In the genomic region with DNA sequence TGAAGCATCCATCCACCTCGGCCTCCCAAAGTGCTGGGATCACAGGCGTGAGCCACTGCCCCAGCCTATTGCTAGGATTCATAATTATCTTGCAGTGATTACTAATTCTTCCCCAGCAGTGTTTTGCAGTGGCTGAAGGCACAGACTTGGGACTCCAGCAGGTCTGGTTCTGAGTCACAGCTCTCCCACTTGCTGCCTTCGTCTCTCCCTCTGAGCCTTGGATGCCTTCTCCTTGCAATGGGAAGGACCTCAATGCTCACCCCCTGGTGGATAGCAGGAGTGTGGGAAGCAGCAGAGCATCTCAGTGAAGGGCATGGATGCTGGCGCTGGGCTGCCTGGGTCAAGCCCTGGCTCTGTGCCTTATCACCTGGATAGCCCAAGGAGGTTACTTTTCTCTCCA, we compare ENCODE assay signal across 23 cellular contexts. TPM values are rescaled to one million over a fixed set of nuclear protein-coding genes. Genes with fewer than 3 reads are reported as not detected.
DNase-seq lines count a peak whose midpoint lies in the region; ATAC-seq, FAIRE-seq and TF ChIP-seq lines count a peak whose summit lies in the region.
"Had no signal": no experiment of that assay in that cellular context is flagged by ENCODE, and none has a peak within 500 bp of the region (broad histone marks: within the 10 kb centered on the region; RNA-seq: fewer than 3 reads in every experiment).

No MANE protein-coding gene starts in this region.

- no peaks in the 10 kb centered on the region for H3K79me2 ChIP-seq in H9 (ENCODE audit: insufficient read depth, low read length)
- H3K79me2 ChIP-seq in H1 (ENCODE audit: control insufficient read depth in 1 of 2, insufficient read depth in 2 of 2, low read length in 2 of 2), result no peaks in the 10 kb centered on the region

- H3K4me3 ChIP-seq in H1 (ENCODE audit: extremely low read depth in 1 of 4, insufficient read depth in 2 of 4, low read depth in 3 of 4, low read length in 4 of 4), result no peak overlapping the region
- H3K4me3 ChIP-seq: smooth muscle cell, thoracic aorta had no signal

- H3K4me1 ChIP-seq in H9 (ENCODE audit: insufficient read depth, low read length) (no peaks in the 10 kb centered on the region), H1 (replicated peaks in 1 of 4; ENCODE audit: control insufficient read depth in 3 of 4, insufficient read depth in 4 of 4, low read length in 3 of 4) (no peaks in the 10 kb centered on the region)

- H2BK15ac ChIP-seq in H9 (ENCODE audit: low read depth, low read length) (0 out of 2 replicates have a peak overlapping the region, but pooled peaks have one; percentile 52), H1 (ENCODE audit: low read length) (no peak overlapping the region)

- H2BK12ac ChIP-seq in H9 (ENCODE audit: insufficient read length, low read depth, low read length) (no peak overlapping the region), H1 (ENCODE audit: low read depth, low read length) (no peak overlapping the region)

- no peak for TF ChIP-seq POLR2A in H1 (IDR thresholded peaks at IDR 0.05; ENCODE audit: control extremely low read depth in 1 of 2, low read depth in 2 of 2, low read length in 2 of 2)

- no peaks in the 10 kb centered on the region for H3K23me2 ChIP-seq in H9 (ENCODE audit: insufficient read length, low read depth, low read length, poor library complexity, severe bottlenecking)
- no peaks in the 10 kb centered on the region for H3K23me2 ChIP-seq in H1 (ENCODE audit: low read depth, low read length)

- POLR2A ChIA-PET in H1 (lab: Charles Lee; ENCODE audit: partially characterized antibody), result no interaction called here
- POLR2A ChIA-PET in activated CD4-positive, alpha-beta T cell treated with anti-CD3 and anti-CD28 coated beads for 36 hours (lab: Charles Lee), result no interaction called here

- H3K9me3 ChIP-seq in H9 (ENCODE audit: control insufficient read depth, low read depth, low read length) (no peaks in the 10 kb centered on the region), H1 (ENCODE audit: insufficient read depth in 2 of 2, low read depth in 1 of 2, low read length in 1 of 2) (peaks cover 0 to 1% of the 10 kb centered on the region in 2 experiments; a peak in 1 of 4 replicates)
- H3K9me3 ChIP-seq: thoracic aorta had no signal

- no peak overlapping the region for H4K91ac ChIP-seq in H9 (ENCODE audit: insufficient read length, low read depth, low read length)
- H4K91ac ChIP-seq in H1 (replicated peaks; ENCODE audit: insufficient read length, low read length), result no peak overlapping the region

- no peak for ATAC-seq in activated CD4-positive, alpha-beta T cell treated with anti-CD3 and anti-CD28 coated beads for 36 hours
- ATAC-seq: activated naive CD4-positive, alpha-beta T cell treated with anti-CD3 and anti-CD28 coated beads, Interleukin-2, amount 50 U/mL, for 72 hours; CD8-positive, alpha-beta T cell had no signal

- no peak for TF ChIP-seq EP300 in H1 (IDR thresholded peaks at IDR 0.05; ENCODE audit: borderline replicate concordance in 1 of 2, low read depth in 2 of 2, low read length in 2 of 2)

- H4K8ac ChIP-seq in H9 (replicated peaks; ENCODE audit: insufficient read length, low read depth, low read length), result no peak overlapping the region
- no peak overlapping the region for H4K8ac ChIP-seq in H1 (ENCODE audit: extremely low read depth, insufficient read depth, low read length)

- no peak overlapping the region for H3K4me2 ChIP-seq in H9 (ENCODE audit: insufficient read depth, insufficient read length, low read length)
- no peak overlapping the region for H3K4me2 ChIP-seq in H1 (ENCODE audit: insufficient read depth in 1 of 2, low read depth in 2 of 2, low read length in 2 of 2)
- H3K4me2 ChIP-seq: smooth muscle cell had no signal

- no peak overlapping the region for H4K5ac ChIP-seq in H9 (ENCODE audit: insufficient read length, low read depth, low read length)
- H4K5ac ChIP-seq in H1 (ENCODE audit: insufficient read length, low read depth, low read length), result no peak overlapping the region

- no peaks in the 10 kb centered on the region for H3K27me3 ChIP-seq in H9 (ENCODE audit: insufficient read depth, low read length)
- no peaks in the 10 kb centered on the region for H3K27me3 ChIP-seq in H1 (replicated peaks in 1 of 4; ENCODE audit: control insufficient read depth in 3 of 4, extremely low read depth in 1 of 4, insufficient read depth in 3 of 4, low read length in 3 of 4)

- H3K27me3 Mint-ChIP-seq in H9 (ENCODE audit: low read depth) (peaks cover 21% of the 10 kb centered on the region), progenitor cell of endocrine pancreas (peaks cover 33% of the 10 kb centered on the region)
- H3K27me3 Mint-ChIP-seq in activated naive CD8-positive, alpha-beta T cell treated with anti-CD3 and anti-CD28 coated beads for 36 hours, result peaks cover 4% of the 10 kb centered on the region
- H3K27me3 Mint-ChIP-seq in activated CD4-positive, alpha-beta T cell treated with anti-CD3 and anti-CD28 coated beads for 36 hours, result no peaks in the 10 kb centered on the region

- H4K20me1 ChIP-seq in H9 (ENCODE audit: control insufficient read depth, insufficient read depth, insufficient read length) (no peaks in the 10 kb centered on the region), H1 (replicated peaks in 1 of 2; ENCODE audit: control insufficient read depth in 1 of 2, insufficient read depth in 2 of 2, low read length in 2 of 2) (no peaks in the 10 kb centered on the region)

- TF ChIP-seq RAD21 in H1 (IDR thresholded peaks at IDR 0.05 in 1 of 2, conservative IDR thresholded peaks at IDR 0.05 in 1 of 2; ENCODE audit: low read depth in 2 of 2, low read length in 2 of 2), result 0 out of 4 replicates have a peak, but pooled peaks of 1 of the 2 experiments have one; percentile 11

- no peak overlapping the region for H2BK120ac ChIP-seq in H9 (ENCODE audit: low read depth, low read length, poor library complexity, severe bottlenecking)
- no peak overlapping the region for H2BK120ac ChIP-seq in H1 (replicated peaks; ENCODE audit: low read depth, low read length)

- FAIRE-seq in H1 (lab: Jason Lieb, UNC), result no peak
- FAIRE-seq: astrocyte, GM12891, TTC549 had no signal

- CTCF ChIA-PET in H1 (lab: Charles Lee; ENCODE audit: partially characterized antibody), result interaction anchor here (1.3 to 9.7 kb wide), 5 partner anchors 13 to 219 kb away, joined by 3 to 95 read pairs (median 20); a partner anchor contains a TSS
- CTCF ChIA-PET in activated CD4-positive, alpha-beta T cell treated with anti-CD3 and anti-CD28 coated beads for 36 hours (lab: Charles Lee), result interaction anchor here (0.9 kb wide), 1 partner anchor 234 kb away, joined by 3 read pairs; no protein-coding TSS in a partner anchor

- H2BK20ac ChIP-seq in H9 (ENCODE audit: low read depth, low read length, poor library complexity, severe bottlenecking), result no peak overlapping the region
- H2BK20ac ChIP-seq in H1 (ENCODE audit: low read length), result no peak overlapping the region

- TF ChIP-seq CTCF in H9 (conservative IDR thresholded peaks at IDR 0.05) (peak; percentile 24; the same call in 1 of the 3 replicates), H1 (IDR thresholded peaks at IDR 0.05; ENCODE audit: control extremely low read depth in 1 of 3, insufficient read depth in 1 of 3, low read depth in 1 of 3, low read length in 3 of 3) (peak; percentile 12 to 35 (median 29); a peak in 3 of 4 replicates), progenitor cell of endocrine pancreas (IDR thresholded peaks at IDR 0.05; ENCODE audit: unreplicated experiment) (peak; percentile 13)

- H3K27ac Mint-ChIP-seq in H9, result no peak overlapping the region; a peak in 1 of 7 replicates
- no peak overlapping the region for H3K27ac Mint-ChIP-seq in progenitor cell of endocrine pancreas
- no peak overlapping the region for H3K27ac Mint-ChIP-seq in activated naive CD8-positive, alpha-beta T cell treated with anti-CD3 and anti-CD28 coated beads for 36 hours
- H3K27ac Mint-ChIP-seq in activated CD4-positive, alpha-beta T cell treated with anti-CD3 and anti-CD28 coated beads for 36 hours, result no peak overlapping the region
- H3K27ac Mint-ChIP-seq: activated naive CD4-positive, alpha-beta T cell treated with anti-CD3 and anti-CD28 coated beads, Interleukin-2, amount 50 U/mL, for 72 hours; CD8-positive, alpha-beta T cell; IgD-negative memory B cell; memory B cell had no signal

- H3T11ph ChIP-seq in H9 (ENCODE audit: low read length), result no peak overlapping the region

- H3K9ac ChIP-seq in H9 (ENCODE audit: extremely low read depth, insufficient read length, low read length) (no peak overlapping the region), H1 (replicated peaks in 1 of 4; ENCODE audit: extremely low read depth in 1 of 4, low read depth in 3 of 4, low read length in 3 of 4) (no peak overlapping the region)

- no peak overlapping the region for H3K23ac ChIP-seq in H9 (ENCODE audit: insufficient read length, low read depth, low read length)
- H3K23ac ChIP-seq in H1 (ENCODE audit: insufficient read length), result no peak overlapping the region

- H3K27ac ChIP-seq in H9 (ENCODE audit: insufficient read length, low read depth, low read length) (no peak overlapping the region), H1 (ENCODE audit: low read depth, low read length) (no peak overlapping the region)
- H3K27ac ChIP-seq: thoracic aorta had no signal

- no peak overlapping the region for H2AK5ac ChIP-seq in H9 (ENCODE audit: insufficient read length, low read length)
- no peak overlapping the region for H2AK5ac ChIP-seq in H1 (ENCODE audit: low read depth, low read length)

- peaks cover 2 to 4% of the 10 kb centered on the region in 2 experiments; a peak in 2 of 5 replicates for H3K9me3 Mint-ChIP-seq in H9
- H3K9me3 Mint-ChIP-seq in progenitor cell of endocrine pancreas (ENCODE audit: low read depth), result no peaks in the 10 kb centered on the region
- H3K9me3 Mint-ChIP-seq in activated naive CD8-positive, alpha-beta T cell treated with anti-CD3 and anti-CD28 coated beads for 36 hours, result no peaks in the 10 kb centered on the region
- no peaks in the 10 kb centered on the region for H3K9me3 Mint-ChIP-seq in activated CD4-positive, alpha-beta T cell treated with anti-CD3 and anti-CD28 coated beads for 36 hours (ENCODE audit: low read depth)
- H3K9me3 Mint-ChIP-seq: activated naive CD4-positive, alpha-beta T cell treated with anti-CD3 and anti-CD28 coated beads, Interleukin-2, amount 50 U/mL, for 72 hours; CD8-positive, alpha-beta T cell had no signal

- H2BK5ac ChIP-seq in H9 (ENCODE audit: insufficient read length, low read length) (no peak overlapping the region), H1 (ENCODE audit: low read depth, low read length) (no peak overlapping the region)

- DNase-seq in H9, result no peak
- peak; percentile 37 for DNase-seq in M059J (ENCODE audit: low read depth)
- no peak for DNase-seq in H1 (ENCODE audit: low read depth in 1 of 2, low spot score in 2 of 2)
- no peak for DNase-seq in progenitor cell of endocrine pancreas (ENCODE audit: low spot score, unreplicated experiment)
- no peak for DNase-seq in activated naive CD8-positive, alpha-beta T cell treated with anti-CD3 and anti-CD28 coated beads for 36 hours
- no peak for DNase-seq in NCI-H146 (lab: John Stamatoyannopoulos, UW)
- no peak for DNase-seq in activated CD4-positive, alpha-beta T cell treated with anti-CD3 and anti-CD28 coated beads for 36 hours
- DNase-seq: CD8-positive, alpha-beta T cell; effector CD4-positive, alpha-beta T cell; glutamatergic neuron; NCI-H1436; NCI-H524 treated with DMSO at 0.1 percent for 48 hours; Right ventricle myocardium superior; stimulated activated CD4-positive, alpha-beta T cell treated with anti-CD3 and anti-CD28 coated beads, Interleukin-2, amount 100 ng/mL, for 48 hours; stimulated activated naive CD4-positive, alpha-beta T cell treated with Interleukin-2 at 50 U/mL for 16 hours had no signal

- H3K36me3 Mint-ChIP-seq in H9 (ENCODE audit: insufficient read depth in 1 of 3, low read depth in 3 of 3), result no peaks in the 10 kb centered on the region
- H3K36me3 Mint-ChIP-seq in progenitor cell of endocrine pancreas (ENCODE audit: insufficient read depth), result no peaks in the 10 kb centered on the region
- no peaks in the 10 kb centered on the region for H3K36me3 Mint-ChIP-seq in activated naive CD8-positive, alpha-beta T cell treated with anti-CD3 and anti-CD28 coated beads for 36 hours
- no peaks in the 10 kb centered on the region for H3K36me3 Mint-ChIP-seq in activated CD4-positive, alpha-beta T cell treated with anti-CD3 and anti-CD28 coated beads for 36 hours (ENCODE audit: low read depth)
- H3K36me3 Mint-ChIP-seq: activated naive CD4-positive, alpha-beta T cell treated with anti-CD3 and anti-CD28 coated beads, Interleukin-2, amount 50 U/mL, for 72 hours; CD8-positive, alpha-beta T cell; IgD-negative memory B cell; memory B cell had no signal

- H3K4ac ChIP-seq in H9 (ENCODE audit: low read depth, low read length) (no peak overlapping the region), H1 (replicated peaks; ENCODE audit: insufficient read length, low read depth, low read length) (no peak overlapping the region)

- no CpG with 5 or more reads among the region's 4 CpGs for WGBS in H9 (ENCODE audit: extremely low coverage, insufficient read length, low lambda C conversion rate)
- 74% methylated on average over 4 of the region's 4 CpGs; no CpG with 5 or more reads in 1 of the 2 experiments for WGBS in H1 (ENCODE audit: extremely low coverage in 1 of 2, insufficient coverage in 1 of 2, insufficient read length in 1 of 2, insufficient replicate concordance in 2 of 2, low coverage in 1 of 2, low lambda C conversion rate in 2 of 2, missing lambda C conversion rate in 1 of 2), 2 experiments

- H3K56ac ChIP-seq in H9 (ENCODE audit: insufficient read length, low read depth, low read length), result no peak overlapping the region
- H3K56ac ChIP-seq in H1 (replicated peaks; ENCODE audit: insufficient read length, low read depth, low read length), result no peak overlapping the region

- no peak overlapping the region for H2AFZ ChIP-seq in H9 (ENCODE audit: low read length)
- H2AFZ ChIP-seq in H1 (ENCODE audit: low read length), result no peak overlapping the region

- no peak overlapping the region; the same call in 1 of the 2 replicates for H3K14ac ChIP-seq in H9 (ENCODE audit: insufficient read depth, low read length)
- H3K14ac ChIP-seq in H1 (ENCODE audit: insufficient read length), result no peak overlapping the region

- H3K18ac ChIP-seq in H9 (ENCODE audit: insufficient read length, low read depth, low read length) (no peak overlapping the region), H1 (ENCODE audit: extremely low read depth, low read length) (no peak overlapping the region)

- H3K36me3 ChIP-seq in H1 (ENCODE audit: control insufficient read depth in 2 of 4, insufficient read depth in 4 of 4, low read length in 3 of 4), result no peaks in the 10 kb centered on the region
- H3K36me3 ChIP-seq: thoracic aorta had no signal

- H3K79me1 ChIP-seq in H9 (ENCODE audit: insufficient read depth, low read depth, low read length, poor library complexity, severe bottlenecking), result no peaks in the 10 kb centered on the region
- no peaks in the 10 kb centered on the region for H3K79me1 ChIP-seq in H1 (ENCODE audit: low read depth, low read length)

- H3K4me1 Mint-ChIP-seq in H9, result no peaks in the 10 kb centered on the region
- no peaks in the 10 kb centered on the region for H3K4me1 Mint-ChIP-seq in progenitor cell of endocrine pancreas (ENCODE audit: low read depth)
- H3K4me1 Mint-ChIP-seq in activated naive CD8-positive, alpha-beta T cell treated with anti-CD3 and anti-CD28 coated beads for 36 hours, result no peaks in the 10 kb centered on the region
- no peaks in the 10 kb centered on the region for H3K4me1 Mint-ChIP-seq in activated CD4-positive, alpha-beta T cell treated with anti-CD3 and anti-CD28 coated beads for 36 hours
- H3K4me1 Mint-ChIP-seq: IgD-negative memory B cell, memory B cell had no signal

- intact Hi-C loops in activated CD4-positive, alpha-beta T cell treated with anti-CD3 and anti-CD28 coated beads for 36 hours (cut with DNase I, micrococcal nuclease), result no loop called here

- H3K4me3 Mint-ChIP-seq in H9 (no peak overlapping the region), progenitor cell of endocrine pancreas (ENCODE audit: low read depth) (no peak overlapping the region)
- no peak overlapping the region for H3K4me3 Mint-ChIP-seq in activated naive CD8-positive, alpha-beta T cell treated with anti-CD3 and anti-CD28 coated beads for 36 hours
- no peak overlapping the region for H3K4me3 Mint-ChIP-seq in activated CD4-positive, alpha-beta T cell treated with anti-CD3 and anti-CD28 coated beads for 36 hours
- H3K4me3 Mint-ChIP-seq: CD8-positive, alpha-beta T cell; memory B cell had no signal

RNA-seq across cellular contexts. Expression of a gene that starts 37.6 kb away (rescaled TPM):
- total RNA-seq in H9 (2021), result 90.9 and 92.9 TPM in 2 replicates
- total RNA-seq in M059J (2014; rRNA removed; shearing (Covaris generic)), result 30.5 and 66.3 TPM in 2 replicates
- total RNA-seq in H1 (2021; fragmentation: NEBNext Ultra II Directional; extraction: Animal tissue kit (Norgen Biotek cat#: 25700)), result 72.8 and 74.6 TPM in 2 replicates
- polyA plus RNA-seq in H1 (2011; rRNA removed), result 98.8 and 158 TPM in 2 replicates
- polyA plus RNA-seq in H1 (2011; cell fraction: cytosol; rRNA removed), result 81.1 TPM
- 207 TPM for polyA plus RNA-seq in H1 (2011; cell fraction: nucleus; rRNA removed)
- 79.8 to 106 TPM (median 102 TPM) in 4 replicates for polyA plus RNA-seq in H1 (2012, experiment 1 of 2)
- polyA plus RNA-seq in H1 (2012, experiment 2 of 2), result 95.8 TPM
- polyA plus RNA-seq in H1 (2013, experiment 1 of 2), result 79.2 TPM
- polyA plus RNA-seq in H1 (2013, experiment 2 of 2), result 73.3 TPM
- 44.1 and 59.2 TPM in 2 replicates for polyA minus RNA-seq in H1 (2011; rRNA and poly(A)+ RNA removed)
- polyA minus RNA-seq in H1 (2011; cell fraction: cytosol; rRNA and poly(A)+ RNA removed), result 83.1 TPM
- polyA minus RNA-seq in H1 (2011; cell fraction: nucleus; rRNA and poly(A)+ RNA removed), result 68.1 TPM
- 102 and 114 TPM in 2 replicates for total RNA-seq in progenitor cell of endocrine pancreas
- 10 to 100 TPM; 71.1 to 74.5 TPM for total RNA-seq in activated naive CD8-positive, alpha-beta T cell treated with anti-CD3 and anti-CD28 coated beads for 36 hours
- 100 to 1,000 TPM; 100 to 155 TPM for total RNA-seq in activated CD4-positive, alpha-beta T cell treated with anti-CD3 and anti-CD28 coated beads for 36 hours
